Comparison of ENCODE assay signal across 8 cellular contexts in the genomic region with DNA sequence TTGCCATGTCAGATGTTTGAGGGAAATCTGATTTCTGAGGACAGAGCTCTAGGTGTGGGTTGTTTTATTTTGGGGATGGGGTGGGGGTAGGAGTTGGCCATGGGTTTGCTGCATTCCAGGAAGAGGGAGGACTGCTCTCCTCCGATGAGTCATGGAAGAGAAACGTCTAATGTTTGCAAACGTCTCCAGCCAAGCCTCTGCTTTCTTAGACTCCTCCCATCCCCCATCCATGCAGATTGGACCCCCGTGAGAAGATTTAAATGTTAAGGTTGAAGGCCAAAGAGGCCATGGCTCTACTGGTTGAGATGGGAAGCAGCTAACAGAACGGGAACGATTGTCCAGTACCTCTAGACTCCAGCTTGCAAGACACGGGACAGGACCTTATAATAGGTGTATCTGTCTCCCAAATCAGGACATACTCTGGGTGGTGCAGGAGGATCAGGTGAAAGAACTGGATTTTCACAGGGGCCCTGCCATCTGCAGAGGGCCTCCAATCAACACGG. TPM values are rescaled to one million over a fixed set of nuclear protein-coding genes. Genes with fewer than 3 reads are reported as not detected.
DNase-seq lines count a peak whose midpoint lies in the region; ATAC-seq and TF ChIP-seq lines count a peak whose summit lies in the region.

No MANE protein-coding gene starts in this region.

- H2BK120ac ChIP-seq in neuronal stem cell (ENCODE audit: low read depth, low read length) = no peak overlapping the region

- no peak overlapping the region for H2BK12ac ChIP-seq in neuronal stem cell (ENCODE audit: low read length)

- no peak overlapping the region for H4K91ac ChIP-seq in neuronal stem cell (ENCODE audit: low read depth, low read length, poor library complexity)

- no peak overlapping the region for H4K8ac ChIP-seq in neuronal stem cell (ENCODE audit: low read depth, low read length)

- no peaks in the 10 kb centered on the region for H3K9me3 Mint-ChIP-seq in Caco-2 (ENCODE audit: unreplicated experiment)

- H3K4me1 ChIP-seq in Caco-2 = peaks cover 22% of the 10 kb centered on the region
- H3K4me1 ChIP-seq in PC-3 (ENCODE audit: insufficient read depth, low read length) = peaks cover 50% of the 10 kb centered on the region
- H3K4me1 ChIP-seq in esophagus squamous epithelium = peaks cover 18 to 44% (median 37%) of the 10 kb centered on the region in 3 donors
- peaks cover 13 to 20% of the 10 kb centered on the region in 2 donors for H3K4me1 ChIP-seq in neuronal stem cell (ENCODE audit: control insufficient read depth in 2 of 2, insufficient read depth in 1 of 2, low read depth in 1 of 2, low read length in 2 of 2)

- H3K27ac ChIP-seq in PC-3 (ENCODE audit: low read length) = peak overlapping the region; percentile 85
- peak overlapping the region; percentile 32 to 74 (median 64) for H3K27ac ChIP-seq in esophagus squamous epithelium
- no peak overlapping the region for H3K27ac ChIP-seq in neuronal stem cell (replicated peaks; ENCODE audit: low read length)

- no peak overlapping the region for H3K14ac ChIP-seq in neuronal stem cell (ENCODE audit: low read length)

- TF ChIP-seq POLR2A in esophagus squamous epithelium (IDR thresholded peaks at IDR 0.05) = no peak

- no peaks in the 10 kb centered on the region for H3K79me2 ChIP-seq in PC-3 (ENCODE audit: low read length)

- H3K9ac ChIP-seq in PC-3 (ENCODE audit: low read length) = peak overlapping the region; percentile 43
- H3K9ac ChIP-seq in neuronal stem cell (ENCODE audit: low read depth, low read length, poor library complexity) = no peak overlapping the region

- DNase-seq in Caco-2 (peak; percentile 50 to 71), PC-3 (peak; percentile 91), esophagus squamous epithelium (lab: John Stamatoyannopoulos, UW) (no peak), neuronal stem cell (ENCODE audit: low spot score) (no peak), H7 (no peak), cortex of kidney (lab: John Stamatoyannopoulos, UW) (no peak)

- peak overlapping the region; percentile 71 for H3K27ac Mint-ChIP-seq in Caco-2 (ENCODE audit: unreplicated experiment)

- H3K4me3 ChIP-seq in Caco-2 (ENCODE audit: low read depth, low read length) = no peak overlapping the region
- peak overlapping the region; percentile 11; the same call in 1 of the 2 replicates for H3K4me3 ChIP-seq in PC-3 (ENCODE audit: low read length)
- peak overlapping the region in 1 of 4 donors; percentile 13 for H3K4me3 ChIP-seq in esophagus squamous epithelium
- H3K4me3 ChIP-seq in neuronal stem cell (ENCODE audit: low read length in 2 of 2) = no peak overlapping the region
- H3K4me3 ChIP-seq in H7 (ENCODE audit: insufficient read depth, low read depth, low read length) = no peak overlapping the region

- H2BK5ac ChIP-seq in neuronal stem cell (ENCODE audit: low read length) = no peak overlapping the region

- no peak overlapping the region for H3K18ac ChIP-seq in neuronal stem cell (ENCODE audit: low read length)

- WGBS in esophagus squamous epithelium, 2 donors = 33 to 34% methylated on average over 6 to 8 of the region's 8 CpGs
- no CpG with 5 or more reads among the region's 8 CpGs for WGBS in neuronal stem cell (ENCODE audit: extremely low coverage in 2 of 2, insufficient read length in 2 of 2, insufficient replicate concordance in 1 of 2), 2 donors

- no peaks in the 10 kb centered on the region for H4K20me1 ChIP-seq in PC-3 (ENCODE audit: low read length)

- H2BK15ac ChIP-seq in neuronal stem cell (ENCODE audit: low read length) = no peak overlapping the region

- H3K4me2 ChIP-seq in PC-3 (ENCODE audit: low read length) = peak overlapping the region; percentile 70
- no peak overlapping the region for H3K4me2 ChIP-seq in neuronal stem cell (ENCODE audit: insufficient read depth, low read length, poor library complexity, severe bottlenecking)

- H3K23ac ChIP-seq in neuronal stem cell (ENCODE audit: low read depth, low read length, poor library complexity) = no peak overlapping the region

- peak; percentile 79 for ATAC-seq in PC-3
- ATAC-seq in GM19467 (IDR thresholded peaks at IDR 0.05; ENCODE audit: unreplicated experiment) = no peak
- ATAC-seq in GM18873 (IDR thresholded peaks at IDR 0.05; ENCODE audit: low FRiP score, unreplicated experiment) = no peak

- H3K4ac ChIP-seq in neuronal stem cell (ENCODE audit: low read length) = no peak overlapping the region

- no peaks in the 10 kb centered on the region for H3F3A ChIP-seq in PC-3 (ENCODE audit: low read length, unreplicated experiment)

- H2AFZ ChIP-seq in PC-3 (ENCODE audit: low read length) (peak overlapping the region; percentile 10), neuronal stem cell (ENCODE audit: low read length) (peak overlapping the region; percentile 26)

- no peaks in the 10 kb centered on the region for H3K9me2 ChIP-seq in PC-3 (replicated peaks; ENCODE audit: low read length)

- H3K79me1 ChIP-seq in neuronal stem cell (ENCODE audit: low read depth, low read length) = no peaks in the 10 kb centered on the region

- H2AK5ac ChIP-seq in neuronal stem cell (ENCODE audit: low read depth, low read length) = no peak overlapping the region

- H3K27me3 Mint-ChIP-seq in Caco-2 (ENCODE audit: insufficient read depth, unreplicated experiment) = no peaks in the 10 kb centered on the region

- BruUV-seq in Caco-2 (replicated peaks; lab: Mats Ljungman, UMichigan) (no TSS peak), PC-3 (replicated peaks; lab: Mats Ljungman, UMichigan) (no TSS peak)

- peak overlapping the region; percentile 32 for H3K4me3 Mint-ChIP-seq in Caco-2 (ENCODE audit: unreplicated experiment)

- H3K9me3 ChIP-seq in Caco-2 = no peaks in the 10 kb centered on the region
- H3K9me3 ChIP-seq in PC-3 (ENCODE audit: low read length) = no peaks in the 10 kb centered on the region
- H3K9me3 ChIP-seq in esophagus squamous epithelium = no peaks in the 10 kb centered on the region
- no peaks in the 10 kb centered on the region for H3K9me3 ChIP-seq in neuronal stem cell (replicated peaks in 1 of 2; ENCODE audit: control insufficient read depth in 2 of 2, insufficient read depth in 1 of 2, low read depth in 1 of 2, low read length in 2 of 2)

- CTCF ChIA-PET in Caco-2 (lab: Charles Lee) (no interaction called here), PC-3 (lab: Charles Lee) (no interaction called here)

- POLR2A ChIA-PET in Caco-2 (lab: Charles Lee) (interaction anchor here (1.2 kb wide), 1 partner anchor 11 kb away, joined by 4 read pairs; no protein-coding TSS in a partner anchor), PC-3 (lab: Charles Lee; ENCODE audit: unreplicated experiment) (no interaction called here)

- intact Hi-C loops in Caco-2 (cut with micrococcal nuclease; ENCODE audit: unreplicated experiment) (no loop called here), PC-3 (cut with micrococcal nuclease) (no loop called here), esophagus squamous epithelium (cut with DNase I) (no loop called here)

- H3K27me3 ChIP-seq in Caco-2 (replicated peaks; ENCODE audit: control insufficient read depth, insufficient read depth, low read length) (no peaks in the 10 kb centered on the region), PC-3 (ENCODE audit: low read length) (no peaks in the 10 kb centered on the region), esophagus squamous epithelium (no peaks in the 10 kb centered on the region), neuronal stem cell (ENCODE audit: control insufficient read depth in 3 of 3, insufficient read depth in 3 of 3, low read depth in 1 of 3, low read length in 3 of 3) (no peaks in the 10 kb centered on the region), H7 (ENCODE audit: control insufficient read depth, insufficient read depth, low read length) (no peaks in the 10 kb centered on the region)

- no peaks in the 10 kb centered on the region for H3K36me3 ChIP-seq in Caco-2 (ENCODE audit: control insufficient read depth, insufficient read depth, low read length)
- no peaks in the 10 kb centered on the region for H3K36me3 ChIP-seq in PC-3 (ENCODE audit: low read depth, low read length)
- no peaks in the 10 kb centered on the region for H3K36me3 ChIP-seq in esophagus squamous epithelium
- no peaks in the 10 kb centered on the region for H3K36me3 ChIP-seq in neuronal stem cell (replicated peaks in 1 of 2; ENCODE audit: control insufficient read depth in 2 of 2, insufficient read depth in 2 of 2, low read length in 2 of 2)
- H3K36me3 ChIP-seq in H7 (replicated peaks; ENCODE audit: control insufficient read depth, insufficient read depth, low read length) = no peaks in the 10 kb centered on the region

- peaks cover 6% of the 10 kb centered on the region for H3K36me3 Mint-ChIP-seq in Caco-2 (ENCODE audit: insufficient read depth, unreplicated experiment)

- TF ChIP-seq CTCF in Caco-2 (IDR thresholded peaks at IDR 0.05; ENCODE audit: insufficient read depth in 1 of 2, low read depth in 1 of 2, low read length in 1 of 2, severe bottlenecking in 1 of 2, unreplicated experiment in 1 of 2) (no peak), PC-3 (conservative IDR thresholded peaks at IDR 0.05; ENCODE audit: low read depth, low read length) (no peak), esophagus squamous epithelium (IDR thresholded peaks at IDR 0.05) (no peak)

- H3K4me1 Mint-ChIP-seq in Caco-2 (ENCODE audit: low read depth, unreplicated experiment) = peaks cover 13% of the 10 kb centered on the region

RNA-seq across cellular contexts. Expression of a gene that starts 11.4 kb away (rescaled TPM):
- 252 and 262 TPM in 2 replicates for total RNA-seq in Caco-2 (2022)
- 174 and 211 TPM in 2 replicates for total RNA-seq in PC-3 (2014; rRNA removed)
- 100 to 1,000 TPM; 147 to 263 (median 177) TPM for total RNA-seq in esophagus squamous epithelium
- polyA plus RNA-seq in neuronal stem cell (2013, experiment 1 of 2) = 80.3 TPM
- polyA plus RNA-seq in neuronal stem cell (2013, experiment 2 of 2) = 78.6 TPM
- total RNA-seq in H7 (2014; rRNA removed; shearing (Covaris generic)) = 98.7 and 107 TPM in 2 replicates

Comparison
In these comparisons a context has a peak if more than half of its experiments do, and no peak if none do; other contexts are left out.
1. DNase-seq: peak in Caco-2 (2 of 2) and PC-3 (single experiment); none in esophagus squamous epithelium (single experiment), neuronal stem cell (single experiment), H7 (single experiment) and cortex of kidney (single experiment).